5 cellular contexts compared by ENCODE assay signal in genomic region chr9:18228101-18228500, GRCh38.
"Had no signal": no experiment of that assay in that cellular context is flagged by ENCODE, and none has a peak within 500 bp of the region (broad histone marks: within the 10 kb centered on the region; RNA-seq: fewer than 3 reads in every experiment).

No MANE protein-coding gene starts in this region.

- DNase-seq: H9, HCEC 1CT, IMR-90 had no signal

- ATAC-seq: GM23338, K562 had no signal

- H2AFZ ChIP-seq: GM23338 had no signal

- H3K4me3 ChIP-seq: GM23338, K562 had no signal

- H3K4me2 ChIP-seq: GM23338 had no signal
